ENCODE assay signal across 1 cellular context in the genomic region with DNA sequence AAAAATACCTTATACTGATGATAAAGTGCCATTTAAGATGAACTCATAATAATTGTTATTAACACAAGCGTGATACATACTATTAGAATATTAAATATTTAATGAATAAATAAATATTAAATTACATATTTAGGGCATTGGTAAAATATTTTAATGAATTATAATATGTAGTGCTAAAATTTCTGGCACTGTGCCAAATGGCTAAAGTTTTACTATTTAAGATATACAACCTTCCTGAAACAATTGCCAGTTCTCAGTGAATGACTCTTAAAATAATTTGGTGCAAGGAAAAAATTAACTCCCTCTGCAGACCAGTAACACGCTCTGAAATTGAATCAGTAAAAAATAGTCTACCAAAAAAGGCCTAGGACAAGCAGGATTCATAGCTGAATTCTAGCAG.
A peak's percentile ranks its signal among the peaks of the same experiment; 100 is the strongest.
TF ChIP-seq lines count a peak whose summit lies in the region.

No MANE protein-coding gene starts in this region.

TF ChIP-seq in K562, 482 proteins besides CTCF, POLR2A, EP300 and RAD21 (continued from another document):
- peak; percentile 99 for TF ChIP-seq NFIC (IDR thresholded peaks at IDR 0.05)
- no peak for TF ChIP-seq ZBTB1 (CRISPR knock-in tag; IDR thresholded peaks at IDR 0.05; ENCODE audit: borderline replicate concordance, low read depth)
